ENCODE assay signal across 1 cellular context in the genomic region with DNA sequence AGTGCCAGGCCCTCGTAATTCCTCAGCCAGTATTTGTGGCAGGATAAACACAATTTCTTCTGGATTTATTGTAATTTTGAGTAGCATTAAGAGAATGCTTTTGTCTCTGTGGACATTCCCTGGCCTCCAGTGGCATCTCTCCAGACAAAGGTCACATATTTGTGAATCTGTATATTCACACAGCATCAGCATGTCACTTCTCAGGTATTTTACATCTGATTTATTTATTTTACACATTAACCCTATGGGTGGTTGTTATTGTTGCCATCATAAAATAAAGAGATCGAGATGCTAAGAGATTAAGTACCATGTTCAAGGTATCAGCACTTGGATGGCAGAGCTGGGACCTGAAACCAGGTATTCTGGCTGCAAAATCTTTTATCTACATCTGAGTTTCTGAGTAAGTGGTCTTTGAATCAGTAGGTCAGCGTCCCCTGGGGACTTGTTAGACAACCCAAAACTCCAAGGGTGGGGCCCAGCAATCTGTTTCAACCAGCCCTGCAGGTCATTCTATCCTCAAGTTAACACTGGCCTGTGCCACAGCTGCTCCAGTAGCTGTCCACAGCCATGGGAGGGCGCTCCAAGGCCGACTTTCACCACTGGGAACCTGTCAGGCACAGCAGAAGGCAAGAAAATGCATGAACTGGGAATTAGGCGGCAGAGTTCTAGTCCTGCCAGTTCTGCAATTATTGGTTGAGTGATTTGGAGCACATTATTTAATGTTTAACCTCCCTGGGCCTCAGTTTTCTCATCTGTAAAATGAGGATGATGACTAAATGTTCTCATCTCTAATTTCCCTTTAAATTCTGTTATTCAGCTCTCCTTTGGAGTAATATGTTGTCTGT.
A peak's percentile ranks its signal among the peaks of the same experiment; 100 is the strongest.
TF ChIP-seq lines count a peak whose summit lies in the region.

No MANE protein-coding gene starts in this region.

TF ChIP-seq in K562, 482 proteins besides CTCF, POLR2A, EP300 and RAD21 (continued from another document):
- TF ChIP-seq, protein P1, sequence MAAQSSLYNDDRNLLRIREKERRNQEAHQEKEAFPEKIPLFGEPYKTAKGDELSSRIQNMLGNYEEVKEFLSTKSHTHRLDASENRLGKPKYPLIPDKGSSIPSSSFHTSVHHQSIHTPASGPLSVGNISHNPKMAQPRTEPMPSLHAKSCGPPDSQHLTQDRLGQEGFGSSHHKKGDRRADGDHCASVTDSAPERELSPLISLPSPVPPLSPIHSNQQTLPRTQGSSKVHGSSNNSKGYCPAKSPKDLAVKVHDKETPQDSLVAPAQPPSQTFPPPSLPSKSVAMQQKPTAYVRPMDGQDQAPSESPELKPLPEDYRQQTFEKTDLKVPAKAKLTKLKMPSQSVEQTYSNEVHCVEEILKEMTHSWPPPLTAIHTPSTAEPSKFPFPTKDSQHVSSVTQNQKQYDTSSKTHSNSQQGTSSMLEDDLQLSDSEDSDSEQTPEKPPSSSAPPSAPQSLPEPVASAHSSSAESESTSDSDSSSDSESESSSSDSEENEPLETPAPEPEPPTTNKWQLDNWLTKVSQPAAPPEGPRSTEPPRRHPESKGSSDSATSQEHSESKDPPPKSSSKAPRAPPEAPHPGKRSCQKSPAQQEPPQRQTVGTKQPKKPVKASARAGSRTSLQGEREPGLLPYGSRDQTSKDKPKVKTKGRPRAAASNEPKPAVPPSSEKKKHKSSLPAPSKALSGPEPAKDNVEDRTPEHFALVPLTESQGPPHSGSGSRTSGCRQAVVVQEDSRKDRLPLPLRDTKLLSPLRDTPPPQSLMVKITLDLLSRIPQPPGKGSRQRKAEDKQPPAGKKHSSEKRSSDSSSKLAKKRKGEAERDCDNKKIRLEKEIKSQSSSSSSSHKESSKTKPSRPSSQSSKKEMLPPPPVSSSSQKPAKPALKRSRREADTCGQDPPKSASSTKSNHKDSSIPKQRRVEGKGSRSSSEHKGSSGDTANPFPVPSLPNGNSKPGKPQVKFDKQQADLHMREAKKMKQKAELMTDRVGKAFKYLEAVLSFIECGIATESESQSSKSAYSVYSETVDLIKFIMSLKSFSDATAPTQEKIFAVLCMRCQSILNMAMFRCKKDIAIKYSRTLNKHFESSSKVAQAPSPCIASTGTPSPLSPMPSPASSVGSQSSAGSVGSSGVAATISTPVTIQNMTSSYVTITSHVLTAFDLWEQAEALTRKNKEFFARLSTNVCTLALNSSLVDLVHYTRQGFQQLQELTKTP (IDR thresholded peaks at IDR 0.05; ENCODE audit: low read depth in 1 of 2, partially characterized antibody in 2 of 2) = peak in 1 of 2 experiments; percentile 43
- TF ChIP-seq, protein P2, sequence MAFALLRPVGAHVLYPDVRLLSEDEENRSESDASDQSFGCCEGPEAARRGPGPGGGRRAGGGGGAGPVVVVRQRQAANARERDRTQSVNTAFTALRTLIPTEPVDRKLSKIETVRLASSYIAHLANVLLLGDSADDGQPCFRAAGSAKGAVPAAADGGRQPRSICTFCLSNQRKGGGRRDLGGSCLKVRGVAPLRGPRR (CRISPR knock-in tag; IDR thresholded peaks at IDR 0.05) = no peak
- TF ChIP-seq KDM5B (IDR thresholded peaks at IDR 0.05; ENCODE audit: insufficient replicate concordance, low read depth, low read length) (no peak), L3MBTL2 (IDR thresholded peaks at IDR 0.05) (peak; percentile 44; the same call in 1 of the 2 replicates), ZNF239 (CRISPR knock-in tag; IDR thresholded peaks at IDR 0.05) (no peak), ZFX (CRISPR knock-in tag; IDR thresholded peaks at IDR 0.05) (no peak), NFATC3 (IDR thresholded peaks at IDR 0.05) (no peak), SRF (CRISPR knock-in tag; IDR thresholded peaks at IDR 0.05) (no peak), CEBPB (tag; IDR thresholded peaks at IDR 0.05) (no peak), TCF3 (CRISPR knock-in tag; IDR thresholded peaks at IDR 0.05) (no peak), STAT5A (IDR thresholded peaks at IDR 0.05; ENCODE audit: borderline replicate concordance, low read length) (no peak), PYGO2 (tag; IDR thresholded peaks at IDR 0.05) (no peak), NFYB (IDR thresholded peaks at IDR 0.05; ENCODE audit: extremely low read depth, insufficient read length) (no peak), PCBP1 (IDR thresholded peaks at IDR 0.05; ENCODE audit: low read depth, low read length, poor library complexity, severe bottlenecking) (no peak), SMARCA4 (IDR thresholded peaks at IDR 0.05) (no peak), ZNF778 (CRISPR knock-in tag; IDR thresholded peaks at IDR 0.05) (no peak), GTF2A2 (tag; IDR thresholded peaks at IDR 0.05) (no peak), ZNF586 (CRISPR knock-in tag; conservative IDR thresholded peaks at IDR 0.05) (no peak), KLF13 (tag; IDR thresholded peaks at IDR 0.05; ENCODE audit: borderline replicate concordance, low read depth) (no peak), MCM3 (IDR thresholded peaks at IDR 0.05) (no peak), ZNF507 (tag; conservative IDR thresholded peaks at IDR 0.05) (no peak), ZNF75A (CRISPR knock-in tag; IDR thresholded peaks at IDR 0.05) (no peak), CC2D1A (IDR thresholded peaks at IDR 0.05) (0 out of 2 replicates have a peak, but pooled peaks have one; percentile 44), MYC (IDR thresholded peaks at IDR 0.05; ENCODE audit: low read depth, low read length) (0 out of 2 replicates have a peak, but pooled peaks have one; percentile 43), MYC (CRISPR knock-in tag; IDR thresholded peaks at IDR 0.05; ENCODE audit: borderline replicate concordance, low read depth) (no peak), RCOR1 (IDR thresholded peaks at IDR 0.05; ENCODE audit: borderline replicate concordance in 1 of 2, low read depth in 2 of 2, low read length in 2 of 2) (peak in 1 of 2 experiments; percentile 55; a peak in 1 of 4 replicates), CBX1 (IDR thresholded peaks at IDR 0.05; ENCODE audit: low read depth) (no peak), ARHGAP35 (IDR thresholded peaks at IDR 0.05; ENCODE audit: partially characterized antibody) (no peak), CTBP1 (IDR thresholded peaks at IDR 0.05; ENCODE audit: borderline replicate concordance) (peak; percentile 43; the same call in 1 of the 2 replicates)
- TF ChIP-seq, protein P3, sequence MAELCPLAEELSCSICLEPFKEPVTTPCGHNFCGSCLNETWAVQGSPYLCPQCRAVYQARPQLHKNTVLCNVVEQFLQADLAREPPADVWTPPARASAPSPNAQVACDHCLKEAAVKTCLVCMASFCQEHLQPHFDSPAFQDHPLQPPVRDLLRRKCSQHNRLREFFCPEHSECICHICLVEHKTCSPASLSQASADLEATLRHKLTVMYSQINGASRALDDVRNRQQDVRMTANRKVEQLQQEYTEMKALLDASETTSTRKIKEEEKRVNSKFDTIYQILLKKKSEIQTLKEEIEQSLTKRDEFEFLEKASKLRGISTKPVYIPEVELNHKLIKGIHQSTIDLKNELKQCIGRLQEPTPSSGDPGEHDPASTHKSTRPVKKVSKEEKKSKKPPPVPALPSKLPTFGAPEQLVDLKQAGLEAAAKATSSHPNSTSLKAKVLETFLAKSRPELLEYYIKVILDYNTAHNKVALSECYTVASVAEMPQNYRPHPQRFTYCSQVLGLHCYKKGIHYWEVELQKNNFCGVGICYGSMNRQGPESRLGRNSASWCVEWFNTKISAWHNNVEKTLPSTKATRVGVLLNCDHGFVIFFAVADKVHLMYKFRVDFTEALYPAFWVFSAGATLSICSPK (IDR thresholded peaks at IDR 0.05; ENCODE audit: borderline replicate concordance) = no peak
- TF ChIP-seq, protein P4, sequence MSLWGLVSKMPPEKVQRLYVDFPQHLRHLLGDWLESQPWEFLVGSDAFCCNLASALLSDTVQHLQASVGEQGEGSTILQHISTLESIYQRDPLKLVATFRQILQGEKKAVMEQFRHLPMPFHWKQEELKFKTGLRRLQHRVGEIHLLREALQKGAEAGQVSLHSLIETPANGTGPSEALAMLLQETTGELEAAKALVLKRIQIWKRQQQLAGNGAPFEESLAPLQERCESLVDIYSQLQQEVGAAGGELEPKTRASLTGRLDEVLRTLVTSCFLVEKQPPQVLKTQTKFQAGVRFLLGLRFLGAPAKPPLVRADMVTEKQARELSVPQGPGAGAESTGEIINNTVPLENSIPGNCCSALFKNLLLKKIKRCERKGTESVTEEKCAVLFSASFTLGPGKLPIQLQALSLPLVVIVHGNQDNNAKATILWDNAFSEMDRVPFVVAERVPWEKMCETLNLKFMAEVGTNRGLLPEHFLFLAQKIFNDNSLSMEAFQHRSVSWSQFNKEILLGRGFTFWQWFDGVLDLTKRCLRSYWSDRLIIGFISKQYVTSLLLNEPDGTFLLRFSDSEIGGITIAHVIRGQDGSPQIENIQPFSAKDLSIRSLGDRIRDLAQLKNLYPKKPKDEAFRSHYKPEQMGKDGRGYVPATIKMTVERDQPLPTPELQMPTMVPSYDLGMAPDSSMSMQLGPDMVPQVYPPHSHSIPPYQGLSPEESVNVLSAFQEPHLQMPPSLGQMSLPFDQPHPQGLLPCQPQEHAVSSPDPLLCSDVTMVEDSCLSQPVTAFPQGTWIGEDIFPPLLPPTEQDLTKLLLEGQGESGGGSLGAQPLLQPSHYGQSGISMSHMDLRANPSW (CRISPR knock-in tag; IDR thresholded peaks at IDR 0.05) = no peak
- TF ChIP-seq, protein P5, sequence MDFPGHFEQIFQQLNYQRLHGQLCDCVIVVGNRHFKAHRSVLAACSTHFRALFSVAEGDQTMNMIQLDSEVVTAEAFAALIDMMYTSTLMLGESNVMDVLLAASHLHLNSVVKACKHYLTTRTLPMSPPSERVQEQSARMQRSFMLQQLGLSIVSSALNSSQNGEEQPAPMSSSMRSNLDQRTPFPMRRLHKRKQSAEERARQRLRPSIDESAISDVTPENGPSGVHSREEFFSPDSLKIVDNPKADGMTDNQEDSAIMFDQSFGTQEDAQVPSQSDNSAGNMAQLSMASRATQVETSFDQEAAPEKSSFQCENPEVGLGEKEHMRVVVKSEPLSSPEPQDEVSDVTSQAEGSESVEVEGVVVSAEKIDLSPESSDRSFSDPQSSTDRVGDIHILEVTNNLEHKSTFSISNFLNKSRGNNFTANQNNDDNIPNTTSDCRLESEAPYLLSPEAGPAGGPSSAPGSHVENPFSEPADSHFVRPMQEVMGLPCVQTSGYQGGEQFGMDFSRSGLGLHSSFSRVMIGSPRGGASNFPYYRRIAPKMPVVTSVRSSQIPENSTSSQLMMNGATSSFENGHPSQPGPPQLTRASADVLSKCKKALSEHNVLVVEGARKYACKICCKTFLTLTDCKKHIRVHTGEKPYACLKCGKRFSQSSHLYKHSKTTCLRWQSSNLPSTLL (IDR thresholded peaks at IDR 0.05) = no peak
- TF ChIP-seq, protein P6, sequence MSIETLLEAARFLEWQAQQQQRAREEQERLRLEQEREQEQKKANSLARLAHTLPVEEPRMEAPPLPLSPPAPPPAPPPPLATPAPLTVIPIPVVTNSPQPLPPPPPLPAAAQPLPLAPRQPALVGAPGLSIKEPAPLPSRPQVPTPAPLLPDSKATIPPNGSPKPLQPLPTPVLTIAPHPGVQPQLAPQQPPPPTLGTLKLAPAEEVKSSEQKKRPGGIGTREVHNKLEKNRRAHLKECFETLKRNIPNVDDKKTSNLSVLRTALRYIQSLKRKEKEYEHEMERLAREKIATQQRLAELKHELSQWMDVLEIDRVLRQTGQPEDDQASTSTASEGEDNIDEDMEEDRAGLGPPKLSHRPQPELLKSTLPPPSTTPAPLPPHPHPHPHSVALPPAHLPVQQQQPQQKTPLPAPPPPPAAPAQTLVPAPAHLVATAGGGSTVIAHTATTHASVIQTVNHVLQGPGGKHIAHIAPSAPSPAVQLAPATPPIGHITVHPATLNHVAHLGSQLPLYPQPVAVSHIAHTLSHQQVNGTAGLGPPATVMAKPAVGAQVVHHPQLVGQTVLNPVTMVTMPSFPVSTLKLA (conservative IDR thresholded peaks at IDR 0.05) = no peak
- TF ChIP-seq, protein P7, sequence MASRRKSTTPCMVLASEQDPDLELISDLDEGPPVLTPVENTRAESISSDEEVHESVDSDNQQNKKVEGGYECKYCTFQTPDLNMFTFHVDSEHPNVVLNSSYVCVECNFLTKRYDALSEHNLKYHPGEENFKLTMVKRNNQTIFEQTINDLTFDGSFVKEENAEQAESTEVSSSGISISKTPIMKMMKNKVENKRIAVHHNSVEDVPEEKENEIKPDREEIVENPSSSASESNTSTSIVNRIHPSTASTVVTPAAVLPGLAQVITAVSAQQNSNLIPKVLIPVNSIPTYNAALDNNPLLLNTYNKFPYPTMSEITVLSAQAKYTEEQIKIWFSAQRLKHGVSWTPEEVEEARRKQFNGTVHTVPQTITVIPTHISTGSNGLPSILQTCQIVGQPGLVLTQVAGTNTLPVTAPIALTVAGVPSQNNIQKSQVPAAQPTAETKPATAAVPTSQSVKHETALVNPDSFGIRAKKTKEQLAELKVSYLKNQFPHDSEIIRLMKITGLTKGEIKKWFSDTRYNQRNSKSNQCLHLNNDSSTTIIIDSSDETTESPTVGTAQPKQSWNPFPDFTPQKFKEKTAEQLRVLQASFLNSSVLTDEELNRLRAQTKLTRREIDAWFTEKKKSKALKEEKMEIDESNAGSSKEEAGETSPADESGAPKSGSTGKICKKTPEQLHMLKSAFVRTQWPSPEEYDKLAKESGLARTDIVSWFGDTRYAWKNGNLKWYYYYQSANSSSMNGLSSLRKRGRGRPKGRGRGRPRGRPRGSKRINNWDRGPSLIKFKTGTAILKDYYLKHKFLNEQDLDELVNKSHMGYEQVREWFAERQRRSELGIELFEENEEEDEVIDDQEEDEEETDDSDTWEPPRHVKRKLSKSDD (conservative IDR thresholded peaks at IDR 0.05; ENCODE audit: low read length) = no peak
- TF ChIP-seq, protein P8, sequence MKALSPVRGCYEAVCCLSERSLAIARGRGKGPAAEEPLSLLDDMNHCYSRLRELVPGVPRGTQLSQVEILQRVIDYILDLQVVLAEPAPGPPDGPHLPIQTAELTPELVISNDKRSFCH (CRISPR knock-in tag; IDR thresholded peaks at IDR 0.05) = no peak
- TF ChIP-seq, protein P8 (tag; IDR thresholded peaks at IDR 0.05) = no peak
